In the genomic region with DNA sequence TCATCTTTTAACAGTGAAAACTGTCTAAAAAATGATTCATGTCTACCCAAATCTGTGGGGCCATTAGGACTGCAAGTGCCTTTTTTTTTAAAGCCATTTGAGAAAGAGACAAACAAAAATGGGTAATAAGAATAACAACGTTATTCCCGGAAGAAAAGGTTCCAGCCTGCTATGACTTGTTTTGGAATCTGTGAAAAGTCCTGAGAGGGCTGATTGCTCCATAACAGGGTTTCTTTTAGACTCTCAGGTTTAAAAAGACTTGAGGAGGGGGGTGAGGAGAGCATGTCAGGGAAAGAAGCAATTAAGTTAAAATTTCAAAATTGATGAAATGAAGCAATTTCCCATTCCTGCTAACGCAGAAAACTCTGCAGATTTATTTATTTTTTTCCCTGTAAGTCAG, we compare ENCODE assay signal across 1 cellular context.
TF ChIP-seq lines count a peak whose summit lies in the region.

No MANE protein-coding gene starts in this region.

TF ChIP-seq in GM23338, 12 proteins besides CTCF, POLR2A, EP300 and RAD21 (continued from another document):
- TF ChIP-seq, protein P1, sequence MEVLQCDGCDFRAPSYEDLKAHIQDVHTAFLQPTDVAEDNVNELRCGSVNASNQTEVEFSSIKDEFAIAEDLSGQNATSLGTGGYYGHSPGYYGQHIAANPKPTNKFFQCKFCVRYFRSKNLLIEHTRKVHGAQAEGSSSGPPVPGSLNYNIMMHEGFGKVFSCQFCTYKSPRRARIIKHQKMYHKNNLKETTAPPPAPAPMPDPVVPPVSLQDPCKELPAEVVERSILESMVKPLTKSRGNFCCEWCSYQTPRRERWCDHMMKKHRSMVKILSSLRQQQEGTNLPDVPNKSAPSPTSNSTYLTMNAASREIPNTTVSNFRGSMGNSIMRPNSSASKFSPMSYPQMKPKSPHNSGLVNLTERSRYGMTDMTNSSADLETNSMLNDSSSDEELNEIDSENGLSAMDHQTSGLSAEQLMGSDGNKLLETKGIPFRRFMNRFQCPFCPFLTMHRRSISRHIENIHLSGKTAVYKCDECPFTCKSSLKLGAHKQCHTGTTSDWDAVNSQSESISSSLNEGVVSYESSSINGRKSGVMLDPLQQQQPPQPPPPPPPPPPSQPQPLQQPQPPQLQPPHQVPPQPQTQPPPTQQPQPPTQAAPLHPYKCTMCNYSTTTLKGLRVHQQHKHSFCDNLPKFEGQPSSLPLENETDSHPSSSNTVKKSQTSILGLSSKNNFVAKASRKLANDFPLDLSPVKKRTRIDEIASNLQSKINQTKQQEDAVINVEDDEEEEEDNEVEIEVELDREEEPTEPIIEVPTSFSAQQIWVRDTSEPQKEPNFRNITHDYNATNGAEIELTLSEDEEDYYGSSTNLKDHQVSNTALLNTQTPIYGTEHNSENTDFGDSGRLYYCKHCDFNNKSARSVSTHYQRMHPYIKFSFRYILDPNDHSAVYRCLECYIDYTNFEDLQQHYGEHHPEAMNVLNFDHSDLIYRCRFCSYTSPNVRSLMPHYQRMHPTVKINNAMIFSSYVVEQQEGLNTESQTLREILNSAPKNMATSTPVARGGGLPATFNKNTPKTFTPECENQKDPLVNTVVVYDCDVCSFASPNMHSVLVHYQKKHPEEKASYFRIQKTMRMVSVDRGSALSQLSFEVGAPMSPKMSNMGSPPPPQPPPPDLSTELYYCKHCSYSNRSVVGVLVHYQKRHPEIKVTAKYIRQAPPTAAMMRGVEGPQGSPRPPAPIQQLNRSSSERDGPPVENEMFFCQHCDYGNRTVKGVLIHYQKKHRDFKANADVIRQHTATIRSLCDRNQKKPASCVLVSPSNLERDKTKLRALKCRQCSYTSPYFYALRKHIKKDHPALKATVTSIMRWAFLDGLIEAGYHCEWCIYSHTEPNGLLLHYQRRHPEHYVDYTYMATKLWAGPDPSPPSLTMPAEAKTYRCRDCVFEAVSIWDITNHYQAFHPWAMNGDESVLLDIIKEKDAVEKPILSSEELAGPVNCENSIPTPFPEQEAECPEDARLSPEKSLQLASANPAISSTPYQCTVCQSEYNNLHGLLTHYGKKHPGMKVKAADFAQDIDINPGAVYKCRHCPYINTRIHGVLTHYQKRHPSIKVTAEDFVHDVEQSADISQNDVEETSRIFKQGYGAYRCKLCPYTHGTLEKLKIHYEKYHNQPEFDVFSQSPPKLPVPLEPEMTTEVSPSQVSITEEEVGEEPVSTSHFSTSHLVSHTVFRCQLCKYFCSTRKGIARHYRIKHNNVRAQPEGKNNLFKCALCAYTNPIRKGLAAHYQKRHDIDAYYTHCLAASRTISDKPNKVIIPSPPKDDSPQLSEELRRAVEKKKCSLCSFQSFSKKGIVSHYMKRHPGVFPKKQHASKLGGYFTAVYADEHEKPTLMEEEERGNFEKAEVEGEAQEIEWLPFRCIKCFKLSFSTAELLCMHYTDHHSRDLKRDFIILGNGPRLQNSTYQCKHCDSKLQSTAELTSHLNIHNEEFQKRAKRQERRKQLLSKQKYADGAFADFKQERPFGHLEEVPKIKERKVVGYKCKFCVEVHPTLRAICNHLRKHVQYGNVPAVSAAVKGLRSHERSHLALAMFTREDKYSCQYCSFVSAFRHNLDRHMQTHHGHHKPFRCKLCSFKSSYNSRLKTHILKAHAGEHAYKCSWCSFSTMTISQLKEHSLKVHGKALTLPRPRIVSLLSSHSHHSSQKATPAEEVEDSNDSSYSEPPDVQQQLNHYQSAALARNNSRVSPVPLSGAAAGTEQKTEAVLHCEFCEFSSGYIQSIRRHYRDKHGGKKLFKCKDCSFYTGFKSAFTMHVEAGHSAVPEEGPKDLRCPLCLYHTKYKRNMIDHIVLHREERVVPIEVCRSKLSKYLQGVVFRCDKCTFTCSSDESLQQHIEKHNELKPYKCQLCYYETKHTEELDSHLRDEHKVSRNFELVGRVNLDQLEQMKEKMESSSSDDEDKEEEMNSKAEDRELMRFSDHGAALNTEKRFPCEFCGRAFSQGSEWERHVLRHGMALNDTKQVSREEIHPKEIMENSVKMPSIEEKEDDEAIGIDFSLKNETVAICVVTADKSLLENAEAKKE (CRISPR knock-in tag; IDR thresholded peaks at IDR 0.05) = no peak
- TF ChIP-seq ZNF114 (CRISPR knock-in tag; IDR thresholded peaks at IDR 0.05) (no peak), JUNB (IDR thresholded peaks at IDR 0.05; ENCODE audit: unreplicated experiment) (no peak), ZNF331 (CRISPR knock-in tag; IDR thresholded peaks at IDR 0.05; ENCODE audit: low read depth) (no peak), EZH2 (IDR thresholded peaks at IDR 0.05; ENCODE audit: low read depth, unreplicated experiment) (no peak)
- TF ChIP-seq, protein P2, sequence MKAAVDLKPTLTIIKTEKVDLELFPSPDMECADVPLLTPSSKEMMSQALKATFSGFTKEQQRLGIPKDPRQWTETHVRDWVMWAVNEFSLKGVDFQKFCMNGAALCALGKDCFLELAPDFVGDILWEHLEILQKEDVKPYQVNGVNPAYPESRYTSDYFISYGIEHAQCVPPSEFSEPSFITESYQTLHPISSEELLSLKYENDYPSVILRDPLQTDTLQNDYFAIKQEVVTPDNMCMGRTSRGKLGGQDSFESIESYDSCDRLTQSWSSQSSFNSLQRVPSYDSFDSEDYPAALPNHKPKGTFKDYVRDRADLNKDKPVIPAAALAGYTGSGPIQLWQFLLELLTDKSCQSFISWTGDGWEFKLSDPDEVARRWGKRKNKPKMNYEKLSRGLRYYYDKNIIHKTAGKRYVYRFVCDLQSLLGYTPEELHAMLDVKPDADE (IDR thresholded peaks at IDR 0.05) = no peak
TF ChIP-seq in GM23338: peak in this region for 0.
